Comparison of ENCODE assay signal across 1 cellular context in the genomic region with DNA sequence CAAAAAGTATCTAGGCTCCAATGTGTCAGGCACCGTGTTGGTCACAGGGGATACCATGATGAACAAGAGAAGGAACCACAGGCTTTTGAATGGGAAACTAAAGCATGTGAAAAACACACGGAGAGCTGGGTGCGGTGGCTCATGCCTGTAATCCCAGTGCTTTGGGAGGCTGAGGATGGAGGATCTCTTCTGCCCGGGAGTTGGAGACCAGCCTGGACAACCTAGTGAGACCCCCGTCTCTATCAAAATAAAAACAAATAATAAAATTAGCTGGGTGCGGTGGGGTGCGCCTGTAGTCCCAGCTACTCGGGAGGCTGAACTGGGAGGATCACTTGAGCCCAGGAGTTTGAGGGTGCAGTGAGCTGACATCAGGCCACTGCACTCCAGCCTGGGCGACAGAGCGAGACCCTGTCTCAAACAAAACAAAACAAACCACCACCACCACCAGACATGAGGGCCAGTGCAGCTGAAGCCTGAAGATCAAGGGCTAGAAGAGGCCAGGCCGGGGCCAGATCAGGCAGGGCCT.
TF ChIP-seq lines count a peak whose summit lies in the region.

No MANE protein-coding gene starts in this region.

TF ChIP-seq in endothelial cell of umbilical vein, 7 proteins besides CTCF, POLR2A, EP300 and RAD21:
- no peak for TF ChIP-seq JUN (IDR thresholded peaks at IDR 0.05; ENCODE audit: borderline replicate concordance, insufficient read depth, insufficient read length, low read depth)
- no peak for TF ChIP-seq POLR2AphosphoS5 (IDR thresholded peaks at IDR 0.05; ENCODE audit: insufficient read depth, low read depth, low read length)
- TF ChIP-seq, protein P1, sequence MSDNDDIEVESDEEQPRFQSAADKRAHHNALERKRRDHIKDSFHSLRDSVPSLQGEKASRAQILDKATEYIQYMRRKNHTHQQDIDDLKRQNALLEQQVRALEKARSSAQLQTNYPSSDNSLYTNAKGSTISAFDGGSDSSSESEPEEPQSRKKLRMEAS (IDR thresholded peaks at IDR 0.05; ENCODE audit: insufficient read depth, insufficient read length): no peak
- no peak for TF ChIP-seq FOS (IDR thresholded peaks at IDR 0.05; ENCODE audit: borderline replicate concordance, insufficient read depth, low read length)
- TF ChIP-seq EZH2 (IDR thresholded peaks at IDR 0.05; ENCODE audit: borderline replicate concordance, low read depth, low read length, severe bottlenecking): no peak
- TF ChIP-seq GATA2 (IDR thresholded peaks at IDR 0.05; ENCODE audit: insufficient read depth, insufficient read length, low read depth, low read length): no peak
- no peak for TF ChIP-seq MYC (IDR thresholded peaks at IDR 0.05; ENCODE audit: low read depth, low read length)
